In genomic region chr14:74747237-74747636, GRCh38 we compare ENCODE assay signal across 26 cellular contexts.
"Had no signal": no experiment of that assay in that cellular context is flagged by ENCODE, and none has a peak within 500 bp of the region (broad histone marks: within the 10 kb centered on the region; RNA-seq: fewer than 3 reads in every experiment).

No MANE protein-coding gene starts in this region.

- ATAC-seq: natural killer cell; sciatic nerve; stimulated activated naive B cell treated with anti-CD40 and anti-IgM and Interleukin-4, amounts not matched to agents 10 μg/mL and 1 μg/mL and 100 μg/mL, for 72 hours; upper lobe of right lung had no signal

- H3K27me3 ChIP-seq: hepatocyte, right atrium auricular region, suprapubic skin, tibial artery, upper lobe of right lung had no signal

- H2AFZ ChIP-seq: hepatocyte, parathyroid adenoma had no signal

- H3K4me3 Mint-ChIP-seq: mesothelial cell of epicardium; naive B cell; natural killer cell; nephron progenitor cell; stimulated activated naive B cell treated with anti-CD40 and anti-IgM and Interleukin-4, amounts not matched to agents 10 μg/mL and 1 μg/mL and 100 μg/mL, for 72 hours; stimulated activated naive CD8-positive, alpha-beta T cell treated with anti-CD3 and anti-CD28 coated beads, Interleukin-15, Interleukin-2, amounts not matched to agents 100 ng/mL and 50 ng/mL, for 24 hours had no signal

- DNase-seq: islet precursor cell; left ventricle myocardium inferior; mesendoderm; naive B cell; natural killer cell; nephron progenitor cell; nucleus accumbens; stimulated activated CD4-positive, alpha-beta T cell treated with anti-CD3 and anti-CD28 coated beads, Interleukin-12 subunit alpha, Interleukin-12 subunit beta, amount 100 ng/mL, for 4 hours; stimulated activated CD4-positive, alpha-beta T cell treated with anti-CD3 and anti-CD28 coated beads, Interleukin-15, amount 100 ng/mL, for 24 hours; stimulated activated CD4-positive, alpha-beta T cell treated with anti-CD3 and anti-CD28 coated beads, Interleukin-2, amount 100 ng/mL, for 24 hours; stimulated activated CD4-positive, alpha-beta T cell treated with anti-CD3 and anti-CD28 coated beads, Interleukin-4, amount 100 ng/mL, for 1 hour; stimulated activated naive B cell treated with anti-CD40 and anti-IgM and Interleukin-4, amounts not matched to agents 10 μg/mL and 1 μg/mL and 100 μg/mL, for 72 hours; tibial artery; trophoblast cell; upper lobe of right lung had no signal

- H3K36me3 Mint-ChIP-seq: natural killer cell had no signal

- H3K9ac ChIP-seq: parathyroid adenoma had no signal

- H3K4me2 ChIP-seq: hepatocyte had no signal

- H3K9me3 ChIP-seq: right atrium auricular region, suprapubic skin, thoracic aorta, tibial artery, upper lobe of right lung had no signal

- H3K4me1 Mint-ChIP-seq: mesothelial cell of epicardium; naive B cell; natural killer cell; nephron progenitor cell; stimulated activated naive B cell treated with anti-CD40 and anti-IgM and Interleukin-4, amounts not matched to agents 10 μg/mL and 1 μg/mL and 100 μg/mL, for 72 hours had no signal

- H3K36me3 ChIP-seq: left ventricle myocardium inferior, right atrium auricular region, suprapubic skin, thoracic aorta, tibial artery, upper lobe of right lung had no signal

- H3K27ac ChIP-seq: hepatocyte, left ventricle myocardium inferior, parathyroid adenoma, right atrium auricular region, skin epidermis, suprapubic skin, thoracic aorta, tibial artery, upper lobe of right lung had no signal

- H3K27me3 Mint-ChIP-seq: naive B cell; stimulated activated naive B cell treated with anti-CD40 and anti-IgM and Interleukin-4, amounts not matched to agents 10 μg/mL and 1 μg/mL and 100 μg/mL, for 72 hours; stimulated activated naive CD8-positive, alpha-beta T cell treated with anti-CD3 and anti-CD28 coated beads, Interleukin-15, Interleukin-2, amounts not matched to agents 100 ng/mL and 50 ng/mL, for 24 hours had no signal

- H3K79me2 ChIP-seq: hepatocyte, parathyroid adenoma had no signal

- FAIRE-seq: urothelium cell line had no signal

- H3K4me1 ChIP-seq: left ventricle myocardium inferior, parathyroid adenoma, right atrium auricular region, suprapubic skin, tibial artery, upper lobe of right lung had no signal

- H3K27ac Mint-ChIP-seq: mesothelial cell of epicardium; naive B cell; natural killer cell; nephron progenitor cell; stimulated activated naive B cell treated with anti-CD40 and anti-IgM and Interleukin-4, amounts not matched to agents 10 μg/mL and 1 μg/mL and 100 μg/mL, for 72 hours; stimulated activated naive CD8-positive, alpha-beta T cell treated with anti-CD3 and anti-CD28 coated beads, Interleukin-15, Interleukin-2, amounts not matched to agents 100 ng/mL and 50 ng/mL, for 24 hours had no signal

- H3K4me3 ChIP-seq: hepatocyte, left ventricle myocardium inferior, lung, right atrium auricular region, skin epidermis, suprapubic skin, thoracic aorta, tibial artery, upper lobe of right lung had no signal
